Comparison of ENCODE assay signal across 25 cellular contexts in genomic region chr13:113097651-113098050, GRCh38. TPM values are rescaled to one million over a fixed set of nuclear protein-coding genes. Genes with fewer than 3 reads are reported as not detected.
"Had no signal": no experiment of that assay in that cellular context is flagged by ENCODE, and none has a peak within 500 bp of the region (broad histone marks: within the 10 kb centered on the region; RNA-seq: fewer than 3 reads in every experiment).

No MANE protein-coding gene starts in this region.

- H3K4me3 ChIP-seq: K562, SK-N-MC had no signal

- H3K27me3 Mint-ChIP-seq: activated CD4-positive, alpha-beta memory T cell treated with anti-CD3 and anti-CD28 coated beads, Interleukin-2, amount 10 ng/mL, durations not matched to agents 7 days and 5 days; activated CD4-positive, alpha-beta T cell treated with anti-CD3 and anti-CD28 coated beads for 36 hours; activated naive CD8-positive, alpha-beta T cell; activated T-helper 17 cell treated with anti-CD3 and anti-CD28 coated beads, Interleukin-2, amount 50 U/mL, for 72 hours had no signal

- FAIRE-seq: bronchial epithelial cell, K562, RCC 7860 had no signal

- H3K36me3 Mint-ChIP-seq: activated naive CD8-positive, alpha-beta T cell had no signal

- H3K4me3 Mint-ChIP-seq: activated CD4-positive, alpha-beta memory T cell treated with anti-CD3 and anti-CD28 coated beads, Interleukin-2, amount 10 ng/mL, durations not matched to agents 7 days and 5 days; activated CD4-positive, alpha-beta T cell treated with anti-CD3 and anti-CD28 coated beads for 36 hours; activated naive CD4-positive, alpha-beta T cell treated with anti-CD3 and anti-CD28 coated beads for 36 hours; activated naive CD8-positive, alpha-beta T cell; activated T-helper 17 cell treated with anti-CD3 and anti-CD28 coated beads, Interleukin-2, amount 50 U/mL, for 72 hours had no signal

- H3K27ac ChIP-seq: SK-N-MC, VCaP had no signal

- DNase-seq: activated CD4-positive, alpha-beta memory T cell treated with anti-CD3 and anti-CD28 coated beads, Interleukin-2, amount 10 ng/mL, durations not matched to agents 7 days and 5 days; activated CD4-positive, alpha-beta T cell treated with anti-CD3 and anti-CD28 coated beads for 36 hours; activated CD4-positive, alpha-beta T cell treated with anti-CD3 and anti-CD28 coated beads, Interleukin-2, amount 50 U/mL, for 1 hour; activated gamma-delta T cell; activated naive CD4-positive, alpha-beta T cell treated with anti-CD3 and anti-CD28 coated beads for 36 hours; activated T-cell treated with anti-CD3 and anti-CD28 coated beads for 4 hours; activated T-cell treated with anti-CD3 and anti-CD28 coated beads, Interleukin-2, amount 50 U/mL, for 48 hours; central memory CD4-positive, alpha-beta T cell; Karpas-422; MM.1S; NCI-H1105; NCI-H1436; NCI-H1694 treated with DMSO at 0.1 percent for 48 hours; NCI-H510A treated with DMSO at 0.1 percent for 48 hours; SHP77 treated with DMSO at 0.1 percent for 48 hours; T-helper 1 cell had no signal

- H3K27ac Mint-ChIP-seq: activated CD4-positive, alpha-beta memory T cell treated with anti-CD3 and anti-CD28 coated beads, Interleukin-2, amount 10 ng/mL, durations not matched to agents 7 days and 5 days; activated CD4-positive, alpha-beta T cell treated with anti-CD3 and anti-CD28 coated beads for 36 hours; activated naive CD4-positive, alpha-beta T cell treated with anti-CD3 and anti-CD28 coated beads for 36 hours; activated naive CD8-positive, alpha-beta T cell; activated T-helper 17 cell treated with anti-CD3 and anti-CD28 coated beads, Interleukin-2, amount 50 U/mL, for 72 hours had no signal

- H3K4me1 Mint-ChIP-seq: activated CD4-positive, alpha-beta memory T cell treated with anti-CD3 and anti-CD28 coated beads, Interleukin-2, amount 10 ng/mL, durations not matched to agents 7 days and 5 days; activated CD4-positive, alpha-beta T cell treated with anti-CD3 and anti-CD28 coated beads for 36 hours; activated T-helper 17 cell treated with anti-CD3 and anti-CD28 coated beads, Interleukin-2, amount 50 U/mL, for 72 hours had no signal

- H3K9me3 Mint-ChIP-seq: activated CD4-positive, alpha-beta memory T cell treated with anti-CD3 and anti-CD28 coated beads, Interleukin-2, amount 10 ng/mL, durations not matched to agents 7 days and 5 days; activated naive CD4-positive, alpha-beta T cell treated with anti-CD3 and anti-CD28 coated beads for 36 hours; activated T-helper 17 cell treated with anti-CD3 and anti-CD28 coated beads, Interleukin-2, amount 50 U/mL, for 72 hours had no signal

RNA-seq across cellular contexts. Expression of gene F7, which starts 7.9 kb away (rescaled TPM):
- total RNA-seq: activated CD4-positive, alpha-beta memory T cell treated with anti-CD3 and anti-CD28 coated beads, Interleukin-2, amount 10 ng/mL, durations not matched to agents 7 days and 5 days; bronchial epithelial cell; K562; T-helper 2 cell treated with Interferon-gamma antibody and Interleukin-4, amounts not matched to agents 100 ng/mL and 5 ng/mL, for 36 hours had no signal
- polyA plus RNA-seq: K562 had no signal

RNA-seq across cellular contexts. Expression of gene F10, which starts 24.9 kb away (rescaled TPM):
- total RNA-seq: activated CD4-positive, alpha-beta memory T cell treated with anti-CD3 and anti-CD28 coated beads, Interleukin-2, amount 10 ng/mL, durations not matched to agents 7 days and 5 days; activated CD4-positive, alpha-beta T cell treated with anti-CD3 and anti-CD28 coated beads for 36 hours; activated CD8-positive, alpha-beta memory T cell treated with anti-CD3 and anti-CD28 coated beads for 36 hours; activated naive CD4-positive, alpha-beta T cell treated with anti-CD3 and anti-CD28 coated beads for 36 hours; T-helper 2 cell treated with Interferon-gamma antibody and Interleukin-4, amounts not matched to agents 100 ng/mL and 5 ng/mL, for 36 hours had no signal
